In the genomic region with DNA sequence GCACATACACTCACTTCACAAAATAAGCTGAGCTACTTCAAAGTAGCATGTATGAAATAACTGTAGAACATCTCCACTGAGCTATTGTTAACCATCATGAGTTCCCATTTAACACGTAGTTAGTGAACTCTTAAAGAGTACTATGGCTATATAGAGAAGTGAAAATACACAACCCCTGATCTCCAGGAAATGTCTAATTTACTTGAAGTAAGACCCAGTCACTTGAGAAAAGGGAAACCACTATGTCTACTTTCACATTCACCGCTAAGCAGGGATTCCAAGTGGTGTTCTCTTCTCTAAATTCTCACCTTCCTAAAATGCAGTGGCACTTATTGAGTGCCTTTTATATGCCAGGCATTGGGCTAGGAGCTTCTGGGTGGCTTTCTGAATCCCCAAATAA, we compare ENCODE assay signal across 9 cellular contexts. TPM values are rescaled to one million over a fixed set of nuclear protein-coding genes. Genes with fewer than 3 reads are reported as not detected.
DNase-seq lines count a peak whose midpoint lies in the region; ATAC-seq and TF ChIP-seq lines count a peak whose summit lies in the region.
"Had no signal": no experiment of that assay in that cellular context is flagged by ENCODE, and none has a peak within 500 bp of the region (broad histone marks: within the 10 kb centered on the region; RNA-seq: fewer than 3 reads in every experiment).

No MANE protein-coding gene starts in this region.

- H3K36me3 Mint-ChIP-seq in activated naive CD4-positive, alpha-beta T cell treated with anti-CD3 and anti-CD28 coated beads, Interleukin-2, amount 10 ng/mL, durations not matched to agents 7 days and 5 days, result peaks cover 35% of the 10 kb centered on the region
- peaks cover 7% of the 10 kb centered on the region for H3K36me3 Mint-ChIP-seq in activated naive CD4-positive, alpha-beta T cell treated with anti-CD3 and anti-CD28 coated beads for 36 hours (ENCODE audit: low read depth)
- H3K36me3 Mint-ChIP-seq in stimulated activated naive CD8-positive, alpha-beta T cell treated with anti-CD3 and anti-CD28 coated beads, Interleukin-15, Interleukin-2, amounts not matched to agents 100 ng/mL and 50 ng/mL, for 24 hours (ENCODE audit: low read depth), result peaks cover 17% of the 10 kb centered on the region

- H3K4me1 ChIP-seq in SJCRH30 (no peaks in the 10 kb centered on the region), adrenal gland (replicated peaks in 1 of 2) (peaks cover 0 to 13% of the 10 kb centered on the region in 2 donors)

- no peak for TF ChIP-seq CTCF in adrenal gland (IDR thresholded peaks at IDR 0.05)

- H3K27me3 Mint-ChIP-seq in activated naive CD4-positive, alpha-beta T cell treated with anti-CD3 and anti-CD28 coated beads, Interleukin-2, amount 10 ng/mL, durations not matched to agents 7 days and 5 days, result no peaks in the 10 kb centered on the region
- H3K27me3 Mint-ChIP-seq in activated naive CD4-positive, alpha-beta T cell treated with anti-CD3 and anti-CD28 coated beads for 36 hours (ENCODE audit: low read depth), result no peaks in the 10 kb centered on the region
- H3K27me3 Mint-ChIP-seq in stimulated activated naive CD8-positive, alpha-beta T cell treated with anti-CD3 and anti-CD28 coated beads, Interleukin-15, Interleukin-2, amounts not matched to agents 100 ng/mL and 50 ng/mL, for 24 hours, result no peaks in the 10 kb centered on the region

- H3K9me3 ChIP-seq in SJCRH30 (replicated peaks) (no peaks in the 10 kb centered on the region), adrenal gland (replicated peaks in 1 of 3) (no peaks in the 10 kb centered on the region)

- ATAC-seq in HG02938 (IDR thresholded peaks at IDR 0.05; ENCODE audit: unreplicated experiment), result peak; percentile 90

- intact Hi-C loops in activated naive CD4-positive, alpha-beta T cell treated with anti-CD3 and anti-CD28 coated beads for 36 hours (cut with micrococcal nuclease), result loop anchor here (2.0 to 5.0 kb wide), 4 partner anchors 22 to 449 kb away; no protein-coding TSS in a partner anchor
- intact Hi-C loops in adrenal gland (cut with DNase I), result loop anchor here (5.0 to 10.0 kb wide), 3 partner anchors 122 to 352 kb away; partner anchors contain the start of gene CAPN7 (in 1 of the 2)

- 67 to 74% (median 71%) methylated on average over 2 of the region's 2 CpGs for WGBS in adrenal gland, 4 donors

- TF ChIP-seq POLR2A in adrenal gland (IDR thresholded peaks at IDR 0.05), result no peak

- H3K27ac ChIP-seq in SJCRH30 (no peak overlapping the region), adrenal gland (peak overlapping the region in 2 of 5 donors; percentile 3 to 47)

- H3K4me3 Mint-ChIP-seq in activated naive CD4-positive, alpha-beta T cell treated with anti-CD3 and anti-CD28 coated beads, Interleukin-2, amount 10 ng/mL, durations not matched to agents 7 days and 5 days, result peak overlapping the region; percentile 10
- H3K4me3 Mint-ChIP-seq in activated naive CD4-positive, alpha-beta T cell treated with anti-CD3 and anti-CD28 coated beads for 36 hours, result no peak overlapping the region
- peak overlapping the region; percentile 20 for H3K4me3 Mint-ChIP-seq in stimulated activated naive CD8-positive, alpha-beta T cell treated with anti-CD3 and anti-CD28 coated beads, Interleukin-15, Interleukin-2, amounts not matched to agents 100 ng/mL and 50 ng/mL, for 24 hours

- no peak for DNase-seq in activated naive CD4-positive, alpha-beta T cell treated with anti-CD3 and anti-CD28 coated beads, Interleukin-2, amount 10 ng/mL, durations not matched to agents 7 days and 5 days
- no peak for DNase-seq in activated naive CD4-positive, alpha-beta T cell treated with anti-CD3 and anti-CD28 coated beads for 36 hours
- DNase-seq in SIG-M5 (lab: John Stamatoyannopoulos, UW) (peak; percentile 77), SJCRH30 (no peak), adrenal gland (no peak)
- DNase-seq in stimulated activated CD8-positive, alpha-beta memory T cell treated with anti-CD3 and anti-CD28 coated beads, Interleukin-4, amount 100 ng/mL, for 48 hours, result no peak
- DNase-seq: left cardiac atrium had no signal

- H3K27ac Mint-ChIP-seq in activated naive CD4-positive, alpha-beta T cell treated with anti-CD3 and anti-CD28 coated beads, Interleukin-2, amount 10 ng/mL, durations not matched to agents 7 days and 5 days, result peak overlapping the region; percentile 86
- H3K27ac Mint-ChIP-seq in activated naive CD4-positive, alpha-beta T cell treated with anti-CD3 and anti-CD28 coated beads for 36 hours, result no peak overlapping the region
- peak overlapping the region; percentile 40 for H3K27ac Mint-ChIP-seq in stimulated activated naive CD8-positive, alpha-beta T cell treated with anti-CD3 and anti-CD28 coated beads, Interleukin-15, Interleukin-2, amounts not matched to agents 100 ng/mL and 50 ng/mL, for 24 hours

- H3K9me3 Mint-ChIP-seq in activated naive CD4-positive, alpha-beta T cell treated with anti-CD3 and anti-CD28 coated beads, Interleukin-2, amount 10 ng/mL, durations not matched to agents 7 days and 5 days, result no peaks in the 10 kb centered on the region
- no peaks in the 10 kb centered on the region for H3K9me3 Mint-ChIP-seq in activated naive CD4-positive, alpha-beta T cell treated with anti-CD3 and anti-CD28 coated beads for 36 hours
- no peaks in the 10 kb centered on the region for H3K9me3 Mint-ChIP-seq in stimulated activated naive CD8-positive, alpha-beta T cell treated with anti-CD3 and anti-CD28 coated beads, Interleukin-15, Interleukin-2, amounts not matched to agents 100 ng/mL and 50 ng/mL, for 24 hours

- H3K27me3 ChIP-seq in SJCRH30 (no peaks in the 10 kb centered on the region), adrenal gland (no peaks in the 10 kb centered on the region)

- CTCF ChIA-PET in activated naive CD4-positive, alpha-beta T cell treated with anti-CD3 and anti-CD28 coated beads, Interleukin-2, amount 10 ng/mL, durations not matched to agents 7 days and 5 days (lab: Charles Lee), result interaction anchor here (0.5 to 3.2 kb wide), 28 partner anchors 14 to 439 kb away, joined by 3 to 33 read pairs (median 4); partner anchors contain the start of gene CAPN7
- CTCF ChIA-PET in activated naive CD4-positive, alpha-beta T cell treated with anti-CD3 and anti-CD28 coated beads for 36 hours (lab: Charles Lee), result interaction anchor here (0.6 to 2.9 kb wide), 24 partner anchors 9 to 353 kb away, joined by 3 to 24 read pairs (median 3); partner anchors contain the start of gene CAPN7

- H3K4me1 Mint-ChIP-seq in activated naive CD4-positive, alpha-beta T cell treated with anti-CD3 and anti-CD28 coated beads, Interleukin-2, amount 10 ng/mL, durations not matched to agents 7 days and 5 days, result peaks cover 44% of the 10 kb centered on the region
- H3K4me1 Mint-ChIP-seq in activated naive CD4-positive, alpha-beta T cell treated with anti-CD3 and anti-CD28 coated beads for 36 hours (ENCODE audit: low read depth), result peaks cover 16% of the 10 kb centered on the region
- H3K4me1 Mint-ChIP-seq in stimulated activated naive CD8-positive, alpha-beta T cell treated with anti-CD3 and anti-CD28 coated beads, Interleukin-15, Interleukin-2, amounts not matched to agents 100 ng/mL and 50 ng/mL, for 24 hours (ENCODE audit: low read depth), result peaks cover 19% of the 10 kb centered on the region

- H3K4me3 ChIP-seq in SJCRH30 (no peak overlapping the region), adrenal gland (no peak overlapping the region)

- no peaks in the 10 kb centered on the region; the same call in none of the 2 replicates for H3K36me3 ChIP-seq in SJCRH30
- peaks cover 0 to 18% of the 10 kb centered on the region in 2 donors for H3K36me3 ChIP-seq in adrenal gland (replicated peaks in 1 of 2)

RNA-seq across cellular contexts. Expression of gene COLQ, which starts 35.0 kb away (rescaled TPM):
- total RNA-seq in activated naive CD4-positive, alpha-beta T cell treated with anti-CD3 and anti-CD28 coated beads for 36 hours, result under 1 TPM; 0.25 to 0.62 TPM
- total RNA-seq in SJCRH30 (2014; rRNA removed; shearing (Covaris generic)), result 0.18 and 0.24 TPM in 2 replicates
- 1 to 10 TPM in 6 of 8 donors, under 1 TPM in 1, not detected in 1; 0.60 to 2.5 (median 2.0) TPM for total RNA-seq in adrenal gland
- polyA plus RNA-seq in adrenal gland, result 1 to 10 TPM; 1.1 to 7.7 (median 7.3) TPM

RNA-seq across cellular contexts. Expression of gene HACL1, which starts 44.9 kb away (rescaled TPM):
- total RNA-seq in activated naive CD4-positive, alpha-beta T cell treated with anti-CD3 and anti-CD28 coated beads for 36 hours, result 10 to 100 TPM; 25.3 to 26.5 TPM
- total RNA-seq in SJCRH30 (2014; rRNA removed; shearing (Covaris generic)), result 23.0 and 25.0 TPM in 2 replicates
- total RNA-seq in adrenal gland, result 10 to 100 TPM; 12.3 to 41.7 (median 25.7) TPM
- polyA plus RNA-seq in adrenal gland, result 10 to 100 TPM; 12.8 to 25.0 (median 15.5) TPM

RNA-seq across cellular contexts. Expression of gene BTD, which starts 45.0 kb away (rescaled TPM):
- total RNA-seq in activated naive CD4-positive, alpha-beta T cell treated with anti-CD3 and anti-CD28 coated beads for 36 hours, result 1 to 10 TPM; 8.7 to 9.7 TPM
- 6.6 and 8.0 TPM in 2 replicates for total RNA-seq in SJCRH30 (2014; rRNA removed; shearing (Covaris generic))
- 100 to 1,000 TPM in 2 of 8 donors, 10 to 100 TPM in 6; 28.0 to 148 (median 67.2) TPM for total RNA-seq in adrenal gland
- 10 to 100 TPM in 2 of 3 donors, 1 to 10 TPM in 1; 9.9 to 27.0 (median 26.1) TPM for polyA plus RNA-seq in adrenal gland
